In the genomic region with DNA sequence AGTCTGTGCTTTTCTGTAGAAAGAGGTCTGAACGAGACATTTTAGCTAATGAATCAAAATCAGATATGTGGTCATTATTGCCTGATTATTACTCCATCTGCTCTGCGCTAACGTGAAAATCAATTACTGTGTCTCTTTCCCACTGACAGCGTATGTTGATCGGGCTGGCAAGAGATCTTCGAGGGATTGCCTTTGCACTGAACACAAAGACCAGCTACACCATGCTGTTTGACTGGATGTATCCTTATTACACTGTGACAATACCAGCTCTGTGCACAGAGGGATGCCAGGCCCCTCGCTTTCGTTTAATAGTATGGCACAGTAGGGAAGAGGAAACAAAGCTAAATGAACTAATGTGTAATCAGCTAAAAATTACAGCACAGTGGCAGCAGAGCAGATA, we compare ENCODE assay signal across 1 cellular context.
TF ChIP-seq lines count a peak whose summit lies in the region.

No MANE protein-coding gene starts in this region.

TF ChIP-seq in WTC11, 78 proteins besides CTCF, POLR2A, EP300 and RAD21 (continued from another document):
- TF ChIP-seq, protein P1, sequence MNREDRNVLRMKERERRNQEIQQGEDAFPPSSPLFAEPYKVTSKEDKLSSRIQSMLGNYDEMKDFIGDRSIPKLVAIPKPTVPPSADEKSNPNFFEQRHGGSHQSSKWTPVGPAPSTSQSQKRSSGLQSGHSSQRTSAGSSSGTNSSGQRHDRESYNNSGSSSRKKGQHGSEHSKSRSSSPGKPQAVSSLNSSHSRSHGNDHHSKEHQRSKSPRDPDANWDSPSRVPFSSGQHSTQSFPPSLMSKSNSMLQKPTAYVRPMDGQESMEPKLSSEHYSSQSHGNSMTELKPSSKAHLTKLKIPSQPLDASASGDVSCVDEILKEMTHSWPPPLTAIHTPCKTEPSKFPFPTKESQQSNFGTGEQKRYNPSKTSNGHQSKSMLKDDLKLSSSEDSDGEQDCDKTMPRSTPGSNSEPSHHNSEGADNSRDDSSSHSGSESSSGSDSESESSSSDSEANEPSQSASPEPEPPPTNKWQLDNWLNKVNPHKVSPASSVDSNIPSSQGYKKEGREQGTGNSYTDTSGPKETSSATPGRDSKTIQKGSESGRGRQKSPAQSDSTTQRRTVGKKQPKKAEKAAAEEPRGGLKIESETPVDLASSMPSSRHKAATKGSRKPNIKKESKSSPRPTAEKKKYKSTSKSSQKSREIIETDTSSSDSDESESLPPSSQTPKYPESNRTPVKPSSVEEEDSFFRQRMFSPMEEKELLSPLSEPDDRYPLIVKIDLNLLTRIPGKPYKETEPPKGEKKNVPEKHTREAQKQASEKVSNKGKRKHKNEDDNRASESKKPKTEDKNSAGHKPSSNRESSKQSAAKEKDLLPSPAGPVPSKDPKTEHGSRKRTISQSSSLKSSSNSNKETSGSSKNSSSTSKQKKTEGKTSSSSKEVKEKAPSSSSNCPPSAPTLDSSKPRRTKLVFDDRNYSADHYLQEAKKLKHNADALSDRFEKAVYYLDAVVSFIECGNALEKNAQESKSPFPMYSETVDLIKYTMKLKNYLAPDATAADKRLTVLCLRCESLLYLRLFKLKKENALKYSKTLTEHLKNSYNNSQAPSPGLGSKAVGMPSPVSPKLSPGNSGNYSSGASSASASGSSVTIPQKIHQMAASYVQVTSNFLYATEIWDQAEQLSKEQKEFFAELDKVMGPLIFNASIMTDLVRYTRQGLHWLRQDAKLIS (CRISPR knock-in tag; IDR thresholded peaks at IDR 0.05; ENCODE audit: borderline replicate concordance): no peak
- no peak for TF ChIP-seq ZNF396 (CRISPR knock-in tag; IDR thresholded peaks at IDR 0.05; ENCODE audit: borderline replicate concordance)
- TF ChIP-seq, protein P2, sequence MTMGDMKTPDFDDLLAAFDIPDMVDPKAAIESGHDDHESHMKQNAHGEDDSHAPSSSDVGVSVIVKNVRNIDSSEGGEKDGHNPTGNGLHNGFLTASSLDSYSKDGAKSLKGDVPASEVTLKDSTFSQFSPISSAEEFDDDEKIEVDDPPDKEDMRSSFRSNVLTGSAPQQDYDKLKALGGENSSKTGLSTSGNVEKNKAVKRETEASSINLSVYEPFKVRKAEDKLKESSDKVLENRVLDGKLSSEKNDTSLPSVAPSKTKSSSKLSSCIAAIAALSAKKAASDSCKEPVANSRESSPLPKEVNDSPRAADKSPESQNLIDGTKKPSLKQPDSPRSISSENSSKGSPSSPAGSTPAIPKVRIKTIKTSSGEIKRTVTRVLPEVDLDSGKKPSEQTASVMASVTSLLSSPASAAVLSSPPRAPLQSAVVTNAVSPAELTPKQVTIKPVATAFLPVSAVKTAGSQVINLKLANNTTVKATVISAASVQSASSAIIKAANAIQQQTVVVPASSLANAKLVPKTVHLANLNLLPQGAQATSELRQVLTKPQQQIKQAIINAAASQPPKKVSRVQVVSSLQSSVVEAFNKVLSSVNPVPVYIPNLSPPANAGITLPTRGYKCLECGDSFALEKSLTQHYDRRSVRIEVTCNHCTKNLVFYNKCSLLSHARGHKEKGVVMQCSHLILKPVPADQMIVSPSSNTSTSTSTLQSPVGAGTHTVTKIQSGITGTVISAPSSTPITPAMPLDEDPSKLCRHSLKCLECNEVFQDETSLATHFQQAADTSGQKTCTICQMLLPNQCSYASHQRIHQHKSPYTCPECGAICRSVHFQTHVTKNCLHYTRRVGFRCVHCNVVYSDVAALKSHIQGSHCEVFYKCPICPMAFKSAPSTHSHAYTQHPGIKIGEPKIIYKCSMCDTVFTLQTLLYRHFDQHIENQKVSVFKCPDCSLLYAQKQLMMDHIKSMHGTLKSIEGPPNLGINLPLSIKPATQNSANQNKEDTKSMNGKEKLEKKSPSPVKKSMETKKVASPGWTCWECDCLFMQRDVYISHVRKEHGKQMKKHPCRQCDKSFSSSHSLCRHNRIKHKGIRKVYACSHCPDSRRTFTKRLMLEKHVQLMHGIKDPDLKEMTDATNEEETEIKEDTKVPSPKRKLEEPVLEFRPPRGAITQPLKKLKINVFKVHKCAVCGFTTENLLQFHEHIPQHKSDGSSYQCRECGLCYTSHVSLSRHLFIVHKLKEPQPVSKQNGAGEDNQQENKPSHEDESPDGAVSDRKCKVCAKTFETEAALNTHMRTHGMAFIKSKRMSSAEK (CRISPR knock-in tag; IDR thresholded peaks at IDR 0.05; ENCODE audit: borderline replicate concordance): no peak
- TF ChIP-seq GABPB1 (CRISPR knock-in tag; IDR thresholded peaks at IDR 0.05): no peak
- TF ChIP-seq RELA (CRISPR knock-in tag; IDR thresholded peaks at IDR 0.05; ENCODE audit: borderline replicate concordance): no peak
- TF ChIP-seq, protein P3, sequence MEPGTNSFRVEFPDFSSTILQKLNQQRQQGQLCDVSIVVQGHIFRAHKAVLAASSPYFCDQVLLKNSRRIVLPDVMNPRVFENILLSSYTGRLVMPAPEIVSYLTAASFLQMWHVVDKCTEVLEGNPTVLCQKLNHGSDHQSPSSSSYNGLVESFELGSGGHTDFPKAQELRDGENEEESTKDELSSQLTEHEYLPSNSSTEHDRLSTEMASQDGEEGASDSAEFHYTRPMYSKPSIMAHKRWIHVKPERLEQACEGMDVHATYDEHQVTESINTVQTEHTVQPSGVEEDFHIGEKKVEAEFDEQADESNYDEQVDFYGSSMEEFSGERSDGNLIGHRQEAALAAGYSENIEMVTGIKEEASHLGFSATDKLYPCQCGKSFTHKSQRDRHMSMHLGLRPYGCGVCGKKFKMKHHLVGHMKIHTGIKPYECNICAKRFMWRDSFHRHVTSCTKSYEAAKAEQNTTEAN (CRISPR knock-in tag; IDR thresholded peaks at IDR 0.05): no peak
- TF ChIP-seq, protein P4, sequence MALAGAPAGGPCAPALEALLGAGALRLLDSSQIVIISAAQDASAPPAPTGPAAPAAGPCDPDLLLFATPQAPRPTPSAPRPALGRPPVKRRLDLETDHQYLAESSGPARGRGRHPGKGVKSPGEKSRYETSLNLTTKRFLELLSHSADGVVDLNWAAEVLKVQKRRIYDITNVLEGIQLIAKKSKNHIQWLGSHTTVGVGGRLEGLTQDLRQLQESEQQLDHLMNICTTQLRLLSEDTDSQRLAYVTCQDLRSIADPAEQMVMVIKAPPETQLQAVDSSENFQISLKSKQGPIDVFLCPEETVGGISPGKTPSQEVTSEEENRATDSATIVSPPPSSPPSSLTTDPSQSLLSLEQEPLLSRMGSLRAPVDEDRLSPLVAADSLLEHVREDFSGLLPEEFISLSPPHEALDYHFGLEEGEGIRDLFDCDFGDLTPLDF (CRISPR knock-in tag; IDR thresholded peaks at IDR 0.05): no peak
- TF ChIP-seq TCF7 (CRISPR knock-in tag; IDR thresholded peaks at IDR 0.05; ENCODE audit: low read depth): no peak
- no peak for TF ChIP-seq IRF2 (CRISPR knock-in tag; IDR thresholded peaks at IDR 0.05; ENCODE audit: borderline replicate concordance, low read depth)
- TF ChIP-seq, protein P5, sequence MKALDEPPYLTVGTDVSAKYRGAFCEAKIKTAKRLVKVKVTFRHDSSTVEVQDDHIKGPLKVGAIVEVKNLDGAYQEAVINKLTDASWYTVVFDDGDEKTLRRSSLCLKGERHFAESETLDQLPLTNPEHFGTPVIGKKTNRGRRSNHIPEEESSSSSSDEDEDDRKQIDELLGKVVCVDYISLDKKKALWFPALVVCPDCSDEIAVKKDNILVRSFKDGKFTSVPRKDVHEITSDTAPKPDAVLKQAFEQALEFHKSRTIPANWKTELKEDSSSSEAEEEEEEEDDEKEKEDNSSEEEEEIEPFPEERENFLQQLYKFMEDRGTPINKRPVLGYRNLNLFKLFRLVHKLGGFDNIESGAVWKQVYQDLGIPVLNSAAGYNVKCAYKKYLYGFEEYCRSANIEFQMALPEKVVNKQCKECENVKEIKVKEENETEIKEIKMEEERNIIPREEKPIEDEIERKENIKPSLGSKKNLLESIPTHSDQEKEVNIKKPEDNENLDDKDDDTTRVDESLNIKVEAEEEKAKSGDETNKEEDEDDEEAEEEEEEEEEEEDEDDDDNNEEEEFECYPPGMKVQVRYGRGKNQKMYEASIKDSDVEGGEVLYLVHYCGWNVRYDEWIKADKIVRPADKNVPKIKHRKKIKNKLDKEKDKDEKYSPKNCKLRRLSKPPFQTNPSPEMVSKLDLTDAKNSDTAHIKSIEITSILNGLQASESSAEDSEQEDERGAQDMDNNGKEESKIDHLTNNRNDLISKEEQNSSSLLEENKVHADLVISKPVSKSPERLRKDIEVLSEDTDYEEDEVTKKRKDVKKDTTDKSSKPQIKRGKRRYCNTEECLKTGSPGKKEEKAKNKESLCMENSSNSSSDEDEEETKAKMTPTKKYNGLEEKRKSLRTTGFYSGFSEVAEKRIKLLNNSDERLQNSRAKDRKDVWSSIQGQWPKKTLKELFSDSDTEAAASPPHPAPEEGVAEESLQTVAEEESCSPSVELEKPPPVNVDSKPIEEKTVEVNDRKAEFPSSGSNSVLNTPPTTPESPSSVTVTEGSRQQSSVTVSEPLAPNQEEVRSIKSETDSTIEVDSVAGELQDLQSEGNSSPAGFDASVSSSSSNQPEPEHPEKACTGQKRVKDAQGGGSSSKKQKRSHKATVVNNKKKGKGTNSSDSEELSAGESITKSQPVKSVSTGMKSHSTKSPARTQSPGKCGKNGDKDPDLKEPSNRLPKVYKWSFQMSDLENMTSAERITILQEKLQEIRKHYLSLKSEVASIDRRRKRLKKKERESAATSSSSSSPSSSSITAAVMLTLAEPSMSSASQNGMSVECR (CRISPR knock-in tag; IDR thresholded peaks at IDR 0.05; ENCODE audit: borderline replicate concordance): no peak
- no peak for TF ChIP-seq ZNF416 (CRISPR knock-in tag; IDR thresholded peaks at IDR 0.05)
- TF ChIP-seq, protein P6, sequence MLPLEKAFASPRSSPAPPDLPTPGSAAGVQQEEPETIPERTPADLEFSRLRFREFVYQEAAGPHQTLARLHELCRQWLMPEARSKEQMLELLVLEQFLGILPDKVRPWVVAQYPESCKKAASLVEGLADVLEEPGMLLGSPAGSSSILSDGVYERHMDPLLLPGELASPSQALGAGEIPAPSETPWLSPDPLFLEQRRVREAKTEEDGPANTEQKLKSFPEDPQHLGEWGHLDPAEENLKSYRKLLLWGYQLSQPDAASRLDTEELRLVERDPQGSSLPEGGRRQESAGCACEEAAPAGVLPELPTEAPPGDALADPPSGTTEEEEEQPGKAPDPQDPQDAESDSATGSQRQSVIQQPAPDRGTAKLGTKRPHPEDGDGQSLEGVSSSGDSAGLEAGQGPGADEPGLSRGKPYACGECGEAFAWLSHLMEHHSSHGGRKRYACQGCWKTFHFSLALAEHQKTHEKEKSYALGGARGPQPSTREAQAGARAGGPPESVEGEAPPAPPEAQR (CRISPR knock-in tag; IDR thresholded peaks at IDR 0.05): no peak
- TF ChIP-seq JAZF1 (CRISPR knock-in tag; IDR thresholded peaks at IDR 0.05): no peak
- TF ChIP-seq KAT7 (CRISPR knock-in tag; IDR thresholded peaks at IDR 0.05; ENCODE audit: borderline replicate concordance): no peak
